ENCODE assay signal across 8 cellular contexts in the genomic region with DNA sequence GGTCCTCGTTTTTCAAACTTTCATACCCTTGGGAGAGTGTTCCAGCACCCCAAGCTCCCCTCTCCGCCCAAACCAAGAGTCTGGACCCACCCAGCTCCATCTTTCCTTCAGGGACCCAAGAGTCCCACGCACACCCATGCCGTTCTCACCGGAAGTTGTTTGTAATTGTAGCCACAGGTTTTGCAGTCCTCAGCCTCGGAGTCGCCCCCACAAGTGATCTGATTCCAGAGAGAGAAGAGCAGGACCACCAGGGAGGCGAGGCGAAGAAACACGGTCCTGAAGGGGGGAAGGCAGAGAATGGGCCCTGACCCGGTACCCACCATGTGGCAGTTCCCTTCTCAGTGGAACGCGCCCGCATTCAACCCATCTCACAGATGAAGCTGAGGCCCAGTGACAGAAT. TPM values are rescaled to one million over a fixed set of nuclear protein-coding genes. Genes with fewer than 3 reads are reported as not detected.
DNase-seq lines count a peak whose midpoint lies in the region; ATAC-seq and TF ChIP-seq lines count a peak whose summit lies in the region.

No MANE protein-coding gene starts in this region.

- peaks cover 23% of the 10 kb centered on the region for H3K36me3 Mint-ChIP-seq in central memory CD8-positive, alpha-beta T cell (ENCODE audit: insufficient read depth)
- H3K36me3 Mint-ChIP-seq in naive thymus-derived CD8-positive, alpha-beta T cell, result peaks cover 0 to 7% (median 2%) of the 10 kb centered on the region in 3 donors

- ATAC-seq in central memory CD8-positive, alpha-beta T cell (replicated peaks; ENCODE audit: extremely low read depth, poor library complexity, severe bottlenecking), result no peak
- no peak for ATAC-seq in naive thymus-derived CD8-positive, alpha-beta T cell

- no peak for DNase-seq in AG10803 (ENCODE audit: low read depth)
- DNase-seq in central memory CD8-positive, alpha-beta T cell (ENCODE audit: low spot score in 2 of 2), result no peak
- no peak for DNase-seq in naive thymus-derived CD8-positive, alpha-beta T cell
- no peak for DNase-seq in KG1 (lab: John Stamatoyannopoulos, UW)
- no peak for DNase-seq in NCI-H82 (lab: John Stamatoyannopoulos, UW)
- no peak for DNase-seq in inferior parietal cortex (ENCODE audit: extremely low spot score)
- DNase-seq in CD1c-positive myeloid dendritic cell (ENCODE audit: extremely low spot score), result no peak

- no peaks in the 10 kb centered on the region for H3K27me3 Mint-ChIP-seq in central memory CD8-positive, alpha-beta T cell
- peaks cover 0 to 3% (median 0%) of the 10 kb centered on the region in 5 donors for H3K27me3 Mint-ChIP-seq in naive thymus-derived CD8-positive, alpha-beta T cell

- H3K4me1 ChIP-seq in HUES48 (ENCODE audit: control insufficient read depth, insufficient read depth, low read length), result peaks cover 14% of the 10 kb centered on the region; the same call in 1 of the 2 replicates

- H3K27ac ChIP-seq in HUES48 (ENCODE audit: low read depth, low read length), result no peak overlapping the region

- H3K4me3 Mint-ChIP-seq in central memory CD8-positive, alpha-beta T cell, result peak overlapping the region; percentile 70
- peak overlapping the region; percentile 83 to 96 (median 90) for H3K4me3 Mint-ChIP-seq in naive thymus-derived CD8-positive, alpha-beta T cell

- H3K9ac ChIP-seq in HUES48 (ENCODE audit: low read depth, low read length), result no peak overlapping the region

- no peaks in the 10 kb centered on the region for H3K9me3 Mint-ChIP-seq in central memory CD8-positive, alpha-beta T cell
- H3K9me3 Mint-ChIP-seq in naive thymus-derived CD8-positive, alpha-beta T cell, result no peaks in the 10 kb centered on the region

- H3K27ac Mint-ChIP-seq in central memory CD8-positive, alpha-beta T cell (ENCODE audit: low read depth), result peak overlapping the region; percentile 70
- peak overlapping the region in 5 of 10 donors; percentile 4 to 99 (median 69) for H3K27ac Mint-ChIP-seq in naive thymus-derived CD8-positive, alpha-beta T cell

- H3K27me3 ChIP-seq in HUES48 (ENCODE audit: control insufficient read depth, insufficient read depth, low read length), result peaks cover 6% of the 10 kb centered on the region

- no peak for TF ChIP-seq CTCF in AG10803 (conservative IDR thresholded peaks at IDR 0.05; ENCODE audit: low read length)

- peaks cover 3% of the 10 kb centered on the region; the same call in 1 of the 2 replicates for H3K36me3 ChIP-seq in HUES48 (ENCODE audit: control insufficient read depth, insufficient read depth, low read length)

- H3K4me3 ChIP-seq in AG10803 (ENCODE audit: low read length), result peak overlapping the region; percentile 65
- H3K4me3 ChIP-seq in HUES48 (ENCODE audit: low read depth, low read length), result peak overlapping the region; percentile 74

- POLR2A ChIA-PET in naive thymus-derived CD8-positive, alpha-beta T cell (lab: Charles Lee), result interaction anchor here (0.6 to 1.8 kb wide), 5 partner anchors 13 to 27 kb away, joined by 3 to 5 read pairs (median 4); partner anchors contain the start of genes CNOT3 and MBOAT7

- no peaks in the 10 kb centered on the region for H3K9me3 ChIP-seq in HUES48 (ENCODE audit: control insufficient read depth, insufficient read depth, low read length)

- peaks cover 53% of the 10 kb centered on the region for H3K4me1 Mint-ChIP-seq in central memory CD8-positive, alpha-beta T cell
- peaks cover 24 to 64% (median 61%) of the 10 kb centered on the region in 4 donors for H3K4me1 Mint-ChIP-seq in naive thymus-derived CD8-positive, alpha-beta T cell

RNA-seq across cellular contexts. Expression of gene LENG1, which starts 3.4 kb away (rescaled TPM):
- total RNA-seq in naive thymus-derived CD8-positive, alpha-beta T cell, result 10 to 100 TPM; 18.5 to 20.5 TPM
- 10 to 100 TPM in 1 of 3 donors, 1 to 10 TPM in 2; 7.7 to 13.9 (median 9.3) TPM for polyA plus RNA-seq in naive thymus-derived CD8-positive, alpha-beta T cell

RNA-seq across cellular contexts. Expression of gene TMC4, which starts 10.1 kb away (rescaled TPM):
- not detected for total RNA-seq in naive thymus-derived CD8-positive, alpha-beta T cell
- under 1 TPM in 1 of 3 donors, not detected in 2; 0.13 TPM for polyA plus RNA-seq in naive thymus-derived CD8-positive, alpha-beta T cell

RNA-seq across cellular contexts. Expression of gene CNOT3, which starts 25.3 kb away (rescaled TPM):
- total RNA-seq in naive thymus-derived CD8-positive, alpha-beta T cell, result 10 to 100 TPM; 65.0 to 71.4 TPM
- 10 to 100 TPM in 1 of 3 donors, 1 to 10 TPM in 2; 6.6 to 14.5 (median 7.9) TPM for polyA plus RNA-seq in naive thymus-derived CD8-positive, alpha-beta T cell

RNA-seq across cellular contexts. Expression of gene MBOAT7, which starts 26.5 kb away (rescaled TPM):
- 10 to 100 TPM; 35.9 to 36.1 TPM for total RNA-seq in naive thymus-derived CD8-positive, alpha-beta T cell
- 10 to 100 TPM; 11.9 to 17.9 (median 14.8) TPM for polyA plus RNA-seq in naive thymus-derived CD8-positive, alpha-beta T cell

RNA-seq across cellular contexts. Expression of gene TSEN34, which starts 28.2 kb away (rescaled TPM):
- 10 to 100 TPM; 25.2 to 25.6 TPM for total RNA-seq in naive thymus-derived CD8-positive, alpha-beta T cell
- 10 to 100 TPM; 23.4 to 38.7 (median 33.3) TPM for polyA plus RNA-seq in naive thymus-derived CD8-positive, alpha-beta T cell
